4 cellular contexts compared by ENCODE assay signal in genomic region chr20:33235696-33236095, GRCh38. TPM values are rescaled to one million over a fixed set of nuclear protein-coding genes. Genes with fewer than 3 reads are reported as not detected.
"Had no signal": no experiment of that assay in that cellular context is flagged by ENCODE, and none has a peak within 500 bp of the region (broad histone marks: within the 10 kb centered on the region; RNA-seq: fewer than 3 reads in every experiment).

BPIFA1 (plus strand) TSS chr20:33235996; CDS start chr20:33237712, 1,716 bp downstream.

- ATAC-seq: GM12878 had no signal

- H3K4me3 ChIP-seq: GM12878 had no signal

- DNase-seq: GDM1, GF-D8 had no signal

RNA-seq across cellular contexts. Expression of gene BPIFA1, which starts in this region (rescaled TPM):
- total RNA-seq: G401, GM12878 had no signal
- polyA plus RNA-seq: GM12878 had no signal
